In genomic region chr7:50679218-50680007, GRCh38 we compare ENCODE assay signal across 8 cellular contexts.
DNase-seq lines count a peak whose midpoint lies in the region; ATAC-seq lines count a peak whose summit lies in the region.

No MANE protein-coding gene starts in this region.

- in situ Hi-C loops in T47D (cut with HindIII; ENCODE audit: low pct_unique_long_range_greater_than_20kb, low sequenced_read_pairs), result no loop called here

- ATAC-seq in GM18861 (IDR thresholded peaks at IDR 0.05; ENCODE audit: unreplicated experiment), result peak; percentile 80
- peak; percentile 50 for ATAC-seq in HG03439 (IDR thresholded peaks at IDR 0.05; ENCODE audit: unreplicated experiment)
- ATAC-seq in left lobe of liver, result peak; percentile 51
- ATAC-seq in GM21717 (IDR thresholded peaks at IDR 0.05; ENCODE audit: unreplicated experiment), result no peak

- peak; percentile 30 for DNase-seq in AG08396 (ENCODE audit: low spot score)
- peak; percentile 55 for DNase-seq in NCI-H524 treated with DMSO at 0.1 percent for 48 hours (lab: John Stamatoyannopoulos, UW)
- DNase-seq in T47D (ENCODE audit: low read depth in 1 of 2, low spot score in 1 of 2), result peak; percentile 65 to 81
- DNase-seq in left lobe of liver (ENCODE audit: low spot score), result no peak
- DNase-seq in activated CD4-positive, alpha-beta T cell treated with anti-CD3 and anti-CD28 coated beads, Interleukin-2, amount 50 U/mL, for 4 hours, result no peak

Comparison
In these comparisons a context has a peak if more than half of its experiments do, and no peak if none do; other contexts are left out.
1. DNase-seq: peak in AG08396 (single experiment), NCI-H524 treated with DMSO at 0.1 percent for 48 hours (single experiment) and T47D (2 of 2); none in left lobe of liver (single experiment) and activated CD4-positive, alpha-beta T cell treated with anti-CD3 and anti-CD28 coated beads, Interleukin-2, amount 50 U/mL, for 4 hours (0 of 2).